In the genomic region with DNA sequence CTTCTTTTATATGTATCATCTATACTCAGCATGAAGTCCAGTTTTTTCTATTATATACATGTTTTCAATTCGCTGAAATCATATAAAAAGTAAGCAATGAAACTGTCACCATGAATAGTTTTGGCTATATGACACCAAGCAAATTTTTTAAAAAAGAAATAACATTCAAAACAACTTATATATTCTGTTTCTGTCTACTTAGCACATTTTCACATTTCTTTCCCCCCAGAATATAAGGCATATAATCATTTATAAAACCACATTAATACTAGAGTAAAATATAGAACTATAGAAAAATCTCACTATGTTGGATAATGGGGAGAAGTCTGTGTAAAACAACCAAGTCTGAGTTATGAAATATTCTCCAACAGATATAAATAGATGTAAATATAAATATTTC, we compare ENCODE assay signal across 1 cellular context.
TF ChIP-seq lines count a peak whose summit lies in the region.

No MANE protein-coding gene starts in this region.

TF ChIP-seq in HepG2, 621 proteins besides CTCF, POLR2A, EP300 and RAD21 (continued from another document):
- TF ChIP-seq, protein P1, sequence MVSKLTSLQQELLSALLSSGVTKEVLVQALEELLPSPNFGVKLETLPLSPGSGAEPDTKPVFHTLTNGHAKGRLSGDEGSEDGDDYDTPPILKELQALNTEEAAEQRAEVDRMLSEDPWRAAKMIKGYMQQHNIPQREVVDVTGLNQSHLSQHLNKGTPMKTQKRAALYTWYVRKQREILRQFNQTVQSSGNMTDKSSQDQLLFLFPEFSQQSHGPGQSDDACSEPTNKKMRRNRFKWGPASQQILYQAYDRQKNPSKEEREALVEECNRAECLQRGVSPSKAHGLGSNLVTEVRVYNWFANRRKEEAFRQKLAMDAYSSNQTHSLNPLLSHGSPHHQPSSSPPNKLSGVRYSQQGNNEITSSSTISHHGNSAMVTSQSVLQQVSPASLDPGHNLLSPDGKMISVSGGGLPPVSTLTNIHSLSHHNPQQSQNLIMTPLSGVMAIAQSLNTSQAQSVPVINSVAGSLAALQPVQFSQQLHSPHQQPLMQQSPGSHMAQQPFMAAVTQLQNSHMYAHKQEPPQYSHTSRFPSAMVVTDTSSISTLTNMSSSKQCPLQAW (CRISPR knock-in tag; IDR thresholded peaks at IDR 0.05) = no peak
- peak; percentile 11 to 50; a peak in 2 of 4 replicates for TF ChIP-seq MAFK (conservative IDR thresholded peaks at IDR 0.05 in 1 of 2, IDR thresholded peaks at IDR 0.05 in 1 of 2; ENCODE audit: low read length in 2 of 2)
